Comparison of ENCODE assay signal across 1 cellular context in genomic region chr3:4988815-4989648, GRCh38.
TF ChIP-seq lines count a peak whose summit lies in the region.

No MANE protein-coding gene starts in this region.

TF ChIP-seq in HepG2, 621 proteins besides CTCF, POLR2A, EP300 and RAD21 (continued from another document):
- TF ChIP-seq, protein P1, sequence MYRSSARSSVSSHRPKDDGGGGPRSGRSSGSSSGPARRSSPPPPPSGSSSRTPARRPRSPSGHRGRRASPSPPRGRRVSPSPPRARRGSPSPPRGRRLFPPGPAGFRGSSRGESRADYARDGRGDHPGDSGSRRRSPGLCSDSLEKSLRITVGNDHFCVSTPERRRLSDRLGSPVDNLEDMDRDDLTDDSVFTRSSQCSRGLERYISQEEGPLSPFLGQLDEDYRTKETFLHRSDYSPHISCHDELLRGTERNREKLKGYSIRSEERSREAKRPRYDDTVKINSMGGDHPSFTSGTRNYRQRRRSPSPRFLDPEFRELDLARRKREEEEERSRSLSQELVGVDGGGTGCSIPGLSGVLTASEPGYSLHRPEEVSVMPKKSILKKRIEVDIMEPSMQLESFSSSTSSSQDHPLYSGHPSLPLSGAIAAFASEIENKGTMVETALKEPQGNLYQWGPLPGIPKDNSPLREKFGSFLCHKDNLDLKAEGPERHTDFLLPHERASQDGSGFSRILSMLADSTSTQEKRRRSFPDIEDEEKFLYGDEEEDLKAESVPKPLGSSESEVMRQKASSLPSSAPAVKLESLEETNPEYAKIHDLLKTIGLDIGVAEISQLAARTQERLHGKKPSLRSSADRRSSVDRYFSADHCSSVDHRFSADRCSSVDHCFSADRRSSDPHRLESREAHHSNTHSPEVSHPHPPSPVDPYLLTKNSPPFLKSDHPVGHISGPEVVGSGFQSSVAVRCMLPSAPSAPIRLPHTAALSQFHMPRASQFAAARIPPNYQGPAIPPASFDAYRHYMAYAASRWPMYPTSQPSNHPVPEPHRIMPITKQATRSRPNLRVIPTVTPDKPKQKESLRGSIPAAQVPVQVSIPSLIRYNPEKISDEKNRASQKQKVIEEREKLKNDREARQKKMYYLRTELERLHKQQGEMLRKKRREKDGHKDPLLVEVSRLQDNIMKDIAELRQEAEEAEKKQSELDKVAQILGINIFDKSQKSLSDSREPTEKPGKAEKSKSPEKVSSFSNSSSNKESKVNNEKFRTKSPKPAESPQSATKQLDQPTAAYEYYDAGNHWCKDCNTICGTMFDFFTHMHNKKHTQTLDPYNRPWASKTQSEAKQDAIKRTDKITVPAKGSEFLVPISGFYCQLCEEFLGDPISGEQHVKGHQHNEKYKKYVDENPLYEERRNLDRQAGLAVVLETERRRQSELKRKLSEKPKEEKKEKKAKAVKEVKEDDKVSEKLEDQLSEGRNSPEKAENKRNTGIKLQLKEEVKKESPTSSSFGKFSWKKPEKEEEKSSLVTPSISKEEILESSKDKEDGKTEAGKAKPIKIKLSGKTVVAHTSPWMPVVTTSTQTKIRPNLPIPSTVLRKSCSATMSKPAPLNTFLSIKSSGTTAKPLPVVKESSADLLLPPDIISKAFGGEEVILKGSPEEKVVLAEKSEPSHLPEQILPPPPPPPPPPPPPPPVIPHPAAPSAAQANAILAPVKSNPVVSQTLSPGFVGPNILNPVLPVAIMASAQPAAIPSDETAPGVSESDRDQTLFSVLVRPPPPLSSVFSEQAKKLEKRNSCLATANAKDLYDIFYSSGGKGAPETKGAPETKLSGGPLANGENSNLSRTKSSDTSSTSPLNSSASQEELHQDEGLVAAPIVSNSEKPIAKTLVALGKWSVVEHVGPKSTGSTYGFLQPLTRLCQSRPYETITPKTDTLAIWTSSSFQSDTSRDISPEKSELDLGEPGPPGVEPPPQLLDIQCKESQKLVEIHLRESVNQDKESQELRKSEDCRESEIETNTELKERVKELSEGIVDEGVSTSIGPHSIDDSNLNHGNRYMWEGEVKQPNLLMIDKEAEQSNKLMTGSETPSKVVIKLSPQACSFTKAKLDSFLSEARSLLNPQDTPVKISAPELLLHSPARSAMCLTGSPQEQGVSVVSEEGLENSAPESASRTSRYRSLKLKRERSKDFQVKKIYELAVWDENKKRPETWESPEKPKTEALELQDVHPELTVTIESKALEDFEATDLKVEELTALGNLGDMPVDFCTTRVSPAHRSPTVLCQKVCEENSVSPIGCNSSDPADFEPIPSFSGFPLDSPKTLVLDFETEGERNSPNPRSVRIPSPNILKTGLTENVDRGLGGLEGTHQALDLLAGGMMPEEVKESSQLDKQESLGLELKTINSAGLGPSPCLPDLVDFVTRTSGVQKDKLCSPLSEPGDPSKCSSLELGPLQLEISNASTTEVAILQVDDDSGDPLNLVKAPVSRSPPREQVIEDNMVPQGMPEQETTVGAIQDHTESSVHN (CRISPR knock-in tag; IDR thresholded peaks at IDR 0.05) = no peak
- 0 out of 2 replicates have a peak, but pooled peaks have one; percentile 30 for TF ChIP-seq ZNF235 (CRISPR knock-in tag; IDR thresholded peaks at IDR 0.05; ENCODE audit: borderline replicate concordance)
- TF ChIP-seq, protein P2, sequence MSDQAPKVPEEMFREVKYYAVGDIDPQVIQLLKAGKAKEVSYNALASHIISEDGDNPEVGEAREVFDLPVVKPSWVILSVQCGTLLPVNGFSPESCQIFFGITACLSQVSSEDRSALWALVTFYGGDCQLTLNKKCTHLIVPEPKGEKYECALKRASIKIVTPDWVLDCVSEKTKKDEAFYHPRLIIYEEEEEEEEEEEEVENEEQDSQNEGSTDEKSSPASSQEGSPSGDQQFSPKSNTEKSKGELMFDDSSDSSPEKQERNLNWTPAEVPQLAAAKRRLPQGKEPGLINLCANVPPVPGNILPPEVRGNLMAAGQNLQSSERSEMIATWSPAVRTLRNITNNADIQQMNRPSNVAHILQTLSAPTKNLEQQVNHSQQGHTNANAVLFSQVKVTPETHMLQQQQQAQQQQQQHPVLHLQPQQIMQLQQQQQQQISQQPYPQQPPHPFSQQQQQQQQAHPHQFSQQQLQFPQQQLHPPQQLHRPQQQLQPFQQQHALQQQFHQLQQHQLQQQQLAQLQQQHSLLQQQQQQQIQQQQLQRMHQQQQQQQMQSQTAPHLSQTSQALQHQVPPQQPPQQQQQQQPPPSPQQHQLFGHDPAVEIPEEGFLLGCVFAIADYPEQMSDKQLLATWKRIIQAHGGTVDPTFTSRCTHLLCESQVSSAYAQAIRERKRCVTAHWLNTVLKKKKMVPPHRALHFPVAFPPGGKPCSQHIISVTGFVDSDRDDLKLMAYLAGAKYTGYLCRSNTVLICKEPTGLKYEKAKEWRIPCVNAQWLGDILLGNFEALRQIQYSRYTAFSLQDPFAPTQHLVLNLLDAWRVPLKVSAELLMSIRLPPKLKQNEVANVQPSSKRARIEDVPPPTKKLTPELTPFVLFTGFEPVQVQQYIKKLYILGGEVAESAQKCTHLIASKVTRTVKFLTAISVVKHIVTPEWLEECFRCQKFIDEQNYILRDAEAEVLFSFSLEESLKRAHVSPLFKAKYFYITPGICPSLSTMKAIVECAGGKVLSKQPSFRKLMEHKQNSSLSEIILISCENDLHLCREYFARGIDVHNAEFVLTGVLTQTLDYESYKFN (CRISPR knock-in tag; conservative IDR thresholded peaks at IDR 0.05) = 0 out of 2 replicates have a peak, but pooled peaks have one; percentile 19
- TF ChIP-seq, protein P3, sequence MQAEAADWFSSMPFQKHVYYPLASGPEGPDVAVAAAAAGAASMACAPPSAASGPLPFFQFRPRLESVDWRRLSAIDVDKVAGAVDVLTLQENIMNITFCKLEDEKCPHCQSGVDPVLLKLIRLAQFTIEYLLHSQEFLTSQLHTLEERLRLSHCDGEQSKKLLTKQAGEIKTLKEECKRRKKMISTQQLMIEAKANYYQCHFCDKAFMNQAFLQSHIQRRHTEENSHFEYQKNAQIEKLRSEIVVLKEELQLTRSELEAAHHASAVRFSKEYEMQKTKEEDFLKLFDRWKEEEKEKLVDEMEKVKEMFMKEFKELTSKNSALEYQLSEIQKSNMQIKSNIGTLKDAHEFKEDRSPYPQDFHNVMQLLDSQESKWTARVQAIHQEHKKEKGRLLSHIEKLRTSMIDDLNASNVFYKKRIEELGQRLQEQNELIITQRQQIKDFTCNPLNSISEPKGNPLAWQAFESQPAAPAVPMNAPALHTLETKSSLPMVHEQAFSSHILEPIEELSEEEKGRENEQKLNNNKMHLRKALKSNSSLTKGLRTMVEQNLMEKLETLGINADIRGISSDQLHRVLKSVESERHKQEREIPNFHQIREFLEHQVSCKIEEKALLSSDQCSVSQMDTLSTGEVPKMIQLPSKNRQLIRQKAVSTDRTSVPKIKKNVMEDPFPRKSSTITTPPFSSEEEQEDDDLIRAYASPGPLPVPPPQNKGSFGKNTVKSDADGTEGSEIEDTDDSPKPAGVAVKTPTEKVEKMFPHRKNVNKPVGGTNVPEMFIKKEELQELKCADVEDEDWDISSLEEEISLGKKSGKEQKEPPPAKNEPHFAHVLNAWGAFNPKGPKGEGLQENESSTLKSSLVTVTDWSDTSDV (CRISPR knock-in tag; IDR thresholded peaks at IDR 0.05) = 0 out of 2 replicates have a peak, but pooled peaks have one; percentile 11
- TF ChIP-seq ZNF605 (CRISPR knock-in tag; IDR thresholded peaks at IDR 0.05) = peak; percentile 90
- TF ChIP-seq KLF12 (CRISPR knock-in tag; IDR thresholded peaks at IDR 0.05; ENCODE audit: borderline replicate concordance) = 0 out of 2 replicates have a peak, but pooled peaks have one; percentile 42
- TF ChIP-seq ZNF274 (CRISPR knock-in tag; IDR thresholded peaks at IDR 0.05) = 0 out of 2 replicates have a peak, but pooled peaks have one; percentile 23
- no peak for TF ChIP-seq THAP11 (CRISPR knock-in tag; IDR thresholded peaks at IDR 0.05)
- peak; percentile 37; the same call in 1 of the 2 replicates for TF ChIP-seq SALL1 (CRISPR knock-in tag; IDR thresholded peaks at IDR 0.05)
- no peak for TF ChIP-seq GATAD2A (CRISPR knock-in tag; IDR thresholded peaks at IDR 0.05)
- TF ChIP-seq, protein P4, sequence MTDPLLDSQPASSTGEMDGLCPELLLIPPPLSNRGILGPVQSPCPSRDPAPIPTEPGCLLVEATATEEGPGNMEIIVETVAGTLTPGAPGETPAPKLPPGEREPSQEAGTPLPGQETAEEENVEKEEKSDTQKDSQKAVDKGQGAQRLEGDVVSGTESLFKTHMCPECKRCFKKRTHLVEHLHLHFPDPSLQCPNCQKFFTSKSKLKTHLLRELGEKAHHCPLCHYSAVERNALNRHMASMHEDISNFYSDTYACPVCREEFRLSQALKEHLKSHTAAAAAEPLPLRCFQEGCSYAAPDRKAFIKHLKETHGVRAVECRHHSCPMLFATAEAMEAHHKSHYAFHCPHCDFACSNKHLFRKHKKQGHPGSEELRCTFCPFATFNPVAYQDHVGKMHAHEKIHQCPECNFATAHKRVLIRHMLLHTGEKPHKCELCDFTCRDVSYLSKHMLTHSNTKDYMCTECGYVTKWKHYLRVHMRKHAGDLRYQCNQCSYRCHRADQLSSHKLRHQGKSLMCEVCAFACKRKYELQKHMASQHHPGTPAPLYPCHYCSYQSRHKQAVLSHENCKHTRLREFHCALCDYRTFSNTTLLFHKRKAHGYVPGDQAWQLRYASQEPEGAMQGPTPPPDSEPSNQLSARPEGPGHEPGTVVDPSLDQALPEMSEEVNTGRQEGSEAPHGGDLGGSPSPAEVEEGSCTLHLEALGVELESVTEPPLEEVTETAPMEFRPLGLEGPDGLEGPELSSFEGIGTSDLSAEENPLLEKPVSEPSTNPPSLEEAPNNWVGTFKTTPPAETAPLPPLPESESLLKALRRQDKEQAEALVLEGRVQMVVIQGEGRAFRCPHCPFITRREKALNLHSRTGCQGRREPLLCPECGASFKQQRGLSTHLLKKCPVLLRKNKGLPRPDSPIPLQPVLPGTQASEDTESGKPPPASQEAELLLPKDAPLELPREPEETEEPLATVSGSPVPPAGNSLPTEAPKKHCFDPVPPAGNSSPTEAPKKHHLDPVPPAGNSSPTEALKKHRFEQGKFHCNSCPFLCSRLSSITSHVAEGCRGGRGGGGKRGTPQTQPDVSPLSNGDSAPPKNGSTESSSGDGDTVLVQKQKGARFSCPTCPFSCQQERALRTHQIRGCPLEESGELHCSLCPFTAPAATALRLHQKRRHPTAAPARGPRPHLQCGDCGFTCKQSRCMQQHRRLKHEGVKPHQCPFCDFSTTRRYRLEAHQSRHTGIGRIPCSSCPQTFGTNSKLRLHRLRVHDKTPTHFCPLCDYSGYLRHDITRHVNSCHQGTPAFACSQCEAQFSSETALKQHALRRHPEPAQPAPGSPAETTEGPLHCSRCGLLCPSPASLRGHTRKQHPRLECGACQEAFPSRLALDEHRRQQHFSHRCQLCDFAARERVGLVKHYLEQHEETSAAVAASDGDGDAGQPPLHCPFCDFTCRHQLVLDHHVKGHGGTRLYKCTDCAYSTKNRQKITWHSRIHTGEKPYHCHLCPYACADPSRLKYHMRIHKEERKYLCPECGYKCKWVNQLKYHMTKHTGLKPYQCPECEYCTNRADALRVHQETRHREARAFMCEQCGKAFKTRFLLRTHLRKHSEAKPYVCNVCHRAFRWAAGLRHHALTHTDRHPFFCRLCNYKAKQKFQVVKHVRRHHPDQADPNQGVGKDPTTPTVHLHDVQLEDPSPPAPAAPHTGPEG (CRISPR knock-in tag; IDR thresholded peaks at IDR 0.05) = no peak
- TF ChIP-seq ZFX (CRISPR knock-in tag; IDR thresholded peaks at IDR 0.05; ENCODE audit: low read depth) = peak; percentile 60; the same call in 1 of the 2 replicates
- peak; percentile 13; the same call in 1 of the 2 replicates for TF ChIP-seq ZFP91 (CRISPR knock-in tag; IDR thresholded peaks at IDR 0.05; ENCODE audit: borderline replicate concordance)
- TF ChIP-seq, protein P5, sequence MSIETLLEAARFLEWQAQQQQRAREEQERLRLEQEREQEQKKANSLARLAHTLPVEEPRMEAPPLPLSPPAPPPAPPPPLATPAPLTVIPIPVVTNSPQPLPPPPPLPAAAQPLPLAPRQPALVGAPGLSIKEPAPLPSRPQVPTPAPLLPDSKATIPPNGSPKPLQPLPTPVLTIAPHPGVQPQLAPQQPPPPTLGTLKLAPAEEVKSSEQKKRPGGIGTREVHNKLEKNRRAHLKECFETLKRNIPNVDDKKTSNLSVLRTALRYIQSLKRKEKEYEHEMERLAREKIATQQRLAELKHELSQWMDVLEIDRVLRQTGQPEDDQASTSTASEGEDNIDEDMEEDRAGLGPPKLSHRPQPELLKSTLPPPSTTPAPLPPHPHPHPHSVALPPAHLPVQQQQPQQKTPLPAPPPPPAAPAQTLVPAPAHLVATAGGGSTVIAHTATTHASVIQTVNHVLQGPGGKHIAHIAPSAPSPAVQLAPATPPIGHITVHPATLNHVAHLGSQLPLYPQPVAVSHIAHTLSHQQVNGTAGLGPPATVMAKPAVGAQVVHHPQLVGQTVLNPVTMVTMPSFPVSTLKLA (IDR thresholded peaks at IDR 0.05) = peak; percentile 29; the same call in 1 of the 2 replicates
- peak; percentile 60; the same call in 1 of the 2 replicates for TF ChIP-seq ZNF501 (CRISPR knock-in tag; IDR thresholded peaks at IDR 0.05)
- TF ChIP-seq ZNF747 (CRISPR knock-in tag; IDR thresholded peaks at IDR 0.05; ENCODE audit: borderline replicate concordance) = no peak
- TF ChIP-seq ZNF607 (CRISPR knock-in tag; IDR thresholded peaks at IDR 0.05; ENCODE audit: borderline replicate concordance) = peak; percentile 83
- peak; percentile 68 for TF ChIP-seq ZNF143 (CRISPR knock-in tag; IDR thresholded peaks at IDR 0.05)
- TF ChIP-seq KDM5B (CRISPR knock-in tag; IDR thresholded peaks at IDR 0.05; ENCODE audit: borderline replicate concordance) = peak; percentile 57
